Comparison of ENCODE assay signal across 3 cellular contexts in genomic region chr16:69863401-69863800, GRCh38.
TF ChIP-seq lines count a peak whose summit lies in the region.
"Not testable (repeated sequence)": the region's sequence is repeated elsewhere in the genome, so short reads cannot be mapped to it uniquely, and the experiment has no call there.

No MANE protein-coding gene starts in this region.

TF ChIP-seq in WTC11, 78 proteins besides CTCF, POLR2A, EP300 and RAD21:
- TF ChIP-seq GABPB1 (CRISPR knock-in tag; IDR thresholded peaks at IDR 0.05): 0 out of 2 replicates have a peak, but pooled peaks have one; percentile 17

TF ChIP-seq in K562, 482 proteins besides CTCF, POLR2A, EP300 and RAD21:
- 0 out of 2 replicates have a peak, but pooled peaks have one; percentile 22 for TF ChIP-seq CEBPB (tag; IDR thresholded peaks at IDR 0.05)

TF ChIP-seq in HepG2, 621 proteins besides CTCF, POLR2A, EP300 and RAD21:
- TF ChIP-seq CEBPB (IDR thresholded peaks at IDR 0.05; ENCODE audit: borderline replicate concordance, low read depth, low read length) (peak; percentile 45; the same call in 1 of the 2 replicates), FOXP4 (CRISPR knock-in tag; IDR thresholded peaks at IDR 0.05) (peak; percentile 20; the same call in 1 of the 2 replicates), GATAD2A (CRISPR knock-in tag; IDR thresholded peaks at IDR 0.05) (peak; percentile 31; the same call in 1 of the 2 replicates), ATF4 (CRISPR knock-in tag; IDR thresholded peaks at IDR 0.05) (peak in 1 of 2 experiments; percentile 67; a peak in 2 of 4 replicates), ZNF441 (CRISPR knock-in tag; IDR thresholded peaks at IDR 0.05; ENCODE audit: borderline replicate concordance) (peak; percentile 85), ZNF770 (CRISPR knock-in tag; IDR thresholded peaks at IDR 0.05) (peak; percentile 63), FOXP1 (CRISPR knock-in tag; IDR thresholded peaks at IDR 0.05) (peak; percentile 53; the same call in 1 of the 2 replicates), SMAD3 (CRISPR knock-in tag; IDR thresholded peaks at IDR 0.05) (0 out of 2 replicates have a peak, but pooled peaks have one; percentile 24), TSC22D2 (CRISPR knock-in tag; IDR thresholded peaks at IDR 0.05; ENCODE audit: borderline replicate concordance) (0 out of 2 replicates have a peak, but pooled peaks have one; percentile 46), CEBPG (CRISPR knock-in tag; IDR thresholded peaks at IDR 0.05) (peak; percentile 46; the same call in 1 of the 2 replicates)
- TF ChIP-seq, protein P1, sequence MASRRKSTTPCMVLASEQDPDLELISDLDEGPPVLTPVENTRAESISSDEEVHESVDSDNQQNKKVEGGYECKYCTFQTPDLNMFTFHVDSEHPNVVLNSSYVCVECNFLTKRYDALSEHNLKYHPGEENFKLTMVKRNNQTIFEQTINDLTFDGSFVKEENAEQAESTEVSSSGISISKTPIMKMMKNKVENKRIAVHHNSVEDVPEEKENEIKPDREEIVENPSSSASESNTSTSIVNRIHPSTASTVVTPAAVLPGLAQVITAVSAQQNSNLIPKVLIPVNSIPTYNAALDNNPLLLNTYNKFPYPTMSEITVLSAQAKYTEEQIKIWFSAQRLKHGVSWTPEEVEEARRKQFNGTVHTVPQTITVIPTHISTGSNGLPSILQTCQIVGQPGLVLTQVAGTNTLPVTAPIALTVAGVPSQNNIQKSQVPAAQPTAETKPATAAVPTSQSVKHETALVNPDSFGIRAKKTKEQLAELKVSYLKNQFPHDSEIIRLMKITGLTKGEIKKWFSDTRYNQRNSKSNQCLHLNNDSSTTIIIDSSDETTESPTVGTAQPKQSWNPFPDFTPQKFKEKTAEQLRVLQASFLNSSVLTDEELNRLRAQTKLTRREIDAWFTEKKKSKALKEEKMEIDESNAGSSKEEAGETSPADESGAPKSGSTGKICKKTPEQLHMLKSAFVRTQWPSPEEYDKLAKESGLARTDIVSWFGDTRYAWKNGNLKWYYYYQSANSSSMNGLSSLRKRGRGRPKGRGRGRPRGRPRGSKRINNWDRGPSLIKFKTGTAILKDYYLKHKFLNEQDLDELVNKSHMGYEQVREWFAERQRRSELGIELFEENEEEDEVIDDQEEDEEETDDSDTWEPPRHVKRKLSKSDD (CRISPR knock-in tag; IDR thresholded peaks at IDR 0.05; ENCODE audit: low read depth): 0 out of 2 replicates have a peak, but pooled peaks have one; percentile 12
- TF ChIP-seq FOXP1 (IDR thresholded peaks at IDR 0.05): not testable (repeated sequence)
